17 cellular contexts compared by ENCODE assay signal in the genomic region with DNA sequence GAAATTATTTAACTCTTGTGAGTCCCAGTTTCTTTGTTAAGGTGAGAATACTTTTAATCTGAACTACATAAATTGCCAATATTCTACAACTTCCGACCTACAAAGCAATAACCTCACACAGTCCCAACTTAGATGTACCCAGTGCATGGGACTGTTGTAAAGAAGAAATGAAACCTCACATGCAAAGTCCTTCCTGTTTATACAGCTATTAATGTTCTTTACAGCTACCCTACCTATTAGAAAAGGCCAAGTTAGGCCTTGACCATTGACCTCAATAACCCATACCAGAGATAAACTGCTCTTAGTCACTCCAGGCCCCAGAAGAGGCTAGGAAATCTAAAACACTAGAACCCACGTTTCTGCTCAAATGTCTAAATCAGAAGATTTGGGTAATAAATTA.
DNase-seq lines count a peak whose midpoint lies in the region; ATAC-seq, FAIRE-seq and TF ChIP-seq lines count a peak whose summit lies in the region.
"Had no signal": no experiment of that assay in that cellular context is flagged by ENCODE, and none has a peak within 500 bp of the region (broad histone marks: within the 10 kb centered on the region; RNA-seq: fewer than 3 reads in every experiment).

No MANE protein-coding gene starts in this region.

- H3K27me3 Mint-ChIP-seq in Calu3 (ENCODE audit: unreplicated experiment) (no peaks in the 10 kb centered on the region), CD14-positive monocyte (ENCODE audit: low read depth in 3 of 3) (no peaks in the 10 kb centered on the region)

- DNase-seq in GM12892 (ENCODE audit: insufficient read length) (no peak), HuH-7 (ENCODE audit: low spot score) (no peak), Calu3 (no peak), CD14-positive monocyte (ENCODE audit: low spot score) (no peak)
- DNase-seq: activated CD8-positive, alpha-beta memory T cell treated with anti-CD3 and anti-CD28 coated beads for 24 hours; activated gamma-delta T cell treated with Interleukin-2 at 50 U/mL for 16 hours; colonic mucosa; NCI-H510A treated with DMSO at 0.1 percent for 48 hours; right lobe of liver had no signal

- BruUV-seq in Calu3 (replicated peaks; lab: Mats Ljungman, UMichigan): no TSS peak

- ATAC-seq in GM19395 (IDR thresholded peaks at IDR 0.05; ENCODE audit: unreplicated experiment) (peak; percentile 92), HG02642 (IDR thresholded peaks at IDR 0.05; ENCODE audit: poor library complexity, unreplicated experiment) (peak; percentile 69), HG03378 (IDR thresholded peaks at IDR 0.05; ENCODE audit: unreplicated experiment) (peak; percentile 84), HG02610 (IDR thresholded peaks at IDR 0.05; ENCODE audit: unreplicated experiment) (no peak)
- ATAC-seq: GM23338, Panc1, right lobe of liver had no signal

- no peak for TF ChIP-seq POLR2A in GM12892 (IDR thresholded peaks at IDR 0.05; ENCODE audit: low read depth, low read length)

- peak; percentile 73 for FAIRE-seq in GM12892 (lab: Jason Lieb, UNC)
- FAIRE-seq: A204.1, astrocyte had no signal

- intact Hi-C loops in Calu3 (cut with micrococcal nuclease; ENCODE audit: unreplicated experiment): no loop called here
- intact Hi-C loops in CD14-positive monocyte (cut with micrococcal nuclease): no loop called here

- TF ChIP-seq CTCF in Calu3 (IDR thresholded peaks at IDR 0.05; ENCODE audit: unreplicated experiment) (no peak), CD14-positive monocyte (IDR thresholded peaks at IDR 0.05) (no peak)

- CTCF ChIA-PET in Calu3 (lab: Charles Lee): no interaction called here

- H3K9me3 Mint-ChIP-seq in Calu3 (ENCODE audit: low read depth, unreplicated experiment) (peaks cover 6% of the 10 kb centered on the region), CD14-positive monocyte (peaks cover 0 to 11% (median 3%) of the 10 kb centered on the region in 7 donors)
- H3K9me3 Mint-ChIP-seq: GM23338 had no signal

- H3K4me1 Mint-ChIP-seq in Calu3 (ENCODE audit: low read depth, unreplicated experiment): no peaks in the 10 kb centered on the region
- no peaks in the 10 kb centered on the region for H3K4me1 Mint-ChIP-seq in CD14-positive monocyte

- no peak overlapping the region for H3K27ac Mint-ChIP-seq in Calu3 (ENCODE audit: unreplicated experiment)
- no peak overlapping the region for H3K27ac Mint-ChIP-seq in CD14-positive monocyte
- H3K27ac Mint-ChIP-seq: GM23338 had no signal

- no peaks in the 10 kb centered on the region for H3K36me3 Mint-ChIP-seq in Calu3 (ENCODE audit: insufficient read depth, unreplicated experiment)
- no peaks in the 10 kb centered on the region for H3K36me3 Mint-ChIP-seq in CD14-positive monocyte

- H3K4me3 Mint-ChIP-seq in Calu3 (ENCODE audit: low read depth, unreplicated experiment) (no peak overlapping the region), CD14-positive monocyte (no peak overlapping the region)
- H3K4me3 Mint-ChIP-seq: GM23338 had no signal
